6 cellular contexts compared by ENCODE assay signal in the genomic region with DNA sequence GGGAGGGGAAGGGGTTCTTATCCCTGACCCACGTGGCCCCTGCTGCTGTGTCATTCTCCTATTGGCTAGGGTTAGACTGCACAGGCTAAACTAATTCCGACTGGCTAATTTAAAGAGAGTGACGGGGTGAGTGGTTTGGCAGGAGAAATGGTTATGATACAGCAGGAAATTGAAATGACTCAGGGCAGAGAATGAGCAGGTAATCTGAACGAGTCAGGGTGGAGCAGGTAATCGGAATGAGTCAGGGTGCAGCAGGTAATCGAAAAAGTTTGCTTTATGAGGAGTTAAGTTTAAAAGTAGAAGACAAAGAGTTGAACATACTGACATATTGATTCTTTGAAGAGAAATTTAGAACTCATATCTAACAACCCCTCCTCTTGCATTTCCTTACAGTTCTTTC. TPM values are rescaled to one million over a fixed set of nuclear protein-coding genes. Genes with fewer than 3 reads are reported as not detected.
DNase-seq lines count a peak whose midpoint lies in the region; ATAC-seq, FAIRE-seq and TF ChIP-seq lines count a peak whose summit lies in the region.
"Not testable (repeated sequence)": the region's sequence is repeated elsewhere in the genome, so short reads cannot be mapped to it uniquely, and the experiment has no call there.

No MANE protein-coding gene starts in this region.

- H3K4me1 Mint-ChIP-seq in activated T-helper 17 cell treated with anti-CD3 and anti-CD28 coated beads, Interleukin-2, amount 50 U/mL, for 72 hours = peaks cover 10% of the 10 kb centered on the region

- not testable (repeated sequence) for H3K9ac ChIP-seq in HCT116 (ENCODE audit: low read length)

- H3K27me3 Mint-ChIP-seq in activated T-helper 17 cell treated with anti-CD3 and anti-CD28 coated beads, Interleukin-2, amount 50 U/mL, for 72 hours = not testable (repeated sequence)

- TF ChIP-seq CTCF in HCT116 (IDR thresholded peaks at IDR 0.05 in 2 of 3, conservative IDR thresholded peaks at IDR 0.05 in 1 of 3; ENCODE audit: borderline replicate concordance in 1 of 3, insufficient read depth in 1 of 3, low read depth in 2 of 3, low read length in 2 of 3); bronchial epithelial cell (IDR thresholded peaks at IDR 0.05; ENCODE audit: insufficient read depth, low read length, severe bottlenecking); esophagus muscularis mucosa (IDR thresholded peaks at IDR 0.05): not testable (repeated sequence)

- peak overlapping the region; percentile 8 for H3K27ac Mint-ChIP-seq in activated T-helper 17 cell treated with anti-CD3 and anti-CD28 coated beads, Interleukin-2, amount 50 U/mL, for 72 hours

- WGBS in esophagus muscularis mucosa = 84% methylated on average over 6 of the region's 6 CpGs

- H3K9me3 ChIP-seq in HCT116 (ENCODE audit: control insufficient read depth in 1 of 2, insufficient read depth in 1 of 2, low read depth in 1 of 2, low read length in 2 of 2); esophagus muscularis mucosa: not testable (repeated sequence)

- H3K27me3 ChIP-seq in HCT116 (ENCODE audit: insufficient read depth, low read length); bronchial epithelial cell (ENCODE audit: control insufficient read depth, insufficient read depth, low read length); esophagus muscularis mucosa: not testable (repeated sequence)

- H4K20me1 ChIP-seq in HCT116 (ENCODE audit: insufficient read depth) = not testable (repeated sequence)

- peak; percentile 18 for DNase-seq in HCT116 (ENCODE audit: low read depth, low spot score)
- peak; percentile 15 for DNase-seq in bronchial epithelial cell (ENCODE audit: low read depth)
- peak; percentile 53 for DNase-seq in esophagus muscularis mucosa (ENCODE audit: extremely low spot score)
- DNase-seq in stimulated activated CD4-positive, alpha-beta T cell treated with anti-CD3 and anti-CD28 coated beads, Interleukin-15, amount 100 ng/mL, for 24 hours = peak; percentile 3

- not testable (repeated sequence) for FAIRE-seq in bronchial epithelial cell (lab: Jason Lieb, UNC)

- H3K4me3 ChIP-seq in HCT116 (replicated peaks in 1 of 2; ENCODE audit: low read depth in 1 of 2, low read length in 2 of 2); bronchial epithelial cell (ENCODE audit: low read depth, low read length); esophagus muscularis mucosa: not testable (repeated sequence)

- H3K27ac ChIP-seq in HCT116 (ENCODE audit: low read depth, low read length); esophagus muscularis mucosa (replicated peaks in 1 of 4): not testable (repeated sequence)

- not testable (repeated sequence) for H2AFZ ChIP-seq in HCT116 (ENCODE audit: low read depth, low read length, poor library complexity, severe bottlenecking)

- peaks cover 0 to 20% of the 10 kb centered on the region in 2 experiments; a peak in 2 of 4 replicates for H3K4me1 ChIP-seq in HCT116 (ENCODE audit: control insufficient read depth in 1 of 2, insufficient read depth in 2 of 2, low read length in 2 of 2)
- H3K4me1 ChIP-seq in esophagus muscularis mucosa = not testable (repeated sequence)

- TF ChIP-seq RAD21 in HCT116 (IDR thresholded peaks at IDR 0.05; ENCODE audit: low read depth) = not testable (repeated sequence)

- H3K4me2 ChIP-seq in HCT116 (ENCODE audit: low read length) = peak overlapping the region; percentile 33

- H3K36me3 Mint-ChIP-seq in activated T-helper 17 cell treated with anti-CD3 and anti-CD28 coated beads, Interleukin-2, amount 50 U/mL, for 72 hours (ENCODE audit: low read depth) = not testable (repeated sequence)

- H3K9me3 Mint-ChIP-seq in activated T-helper 17 cell treated with anti-CD3 and anti-CD28 coated beads, Interleukin-2, amount 50 U/mL, for 72 hours = not testable (repeated sequence)

- not testable (repeated sequence) for H3K79me2 ChIP-seq in HCT116 (ENCODE audit: insufficient read depth, low read length)

- CTCF ChIA-PET in HCT116 (lab: Charles Lee) = not testable (repeated sequence)

- H3K9me2 ChIP-seq in HCT116 (ENCODE audit: insufficient read depth) = not testable (repeated sequence)

- H3K4me3 Mint-ChIP-seq in activated T-helper 17 cell treated with anti-CD3 and anti-CD28 coated beads, Interleukin-2, amount 50 U/mL, for 72 hours = peak overlapping the region; percentile 0

- not testable (repeated sequence) for TF ChIP-seq POLR2A in HCT116 (IDR thresholded peaks at IDR 0.05; ENCODE audit: borderline replicate concordance, extremely low read depth, insufficient read depth, insufficient read length); esophagus muscularis mucosa (IDR thresholded peaks at IDR 0.05; ENCODE audit: low read depth)

- RAD21 ChIA-PET in HCT116 (lab: Charles Lee; ENCODE audit: low non-redundant PET in 1 of 2, low total read pairs in 2 of 2, uncharacterized antibody in 2 of 2, unreplicated experiment in 2 of 2) = not testable (repeated sequence)

- TF ChIP-seq EP300 in esophagus muscularis mucosa (IDR thresholded peaks at IDR 0.05) = not testable (repeated sequence)

- POLR2A ChIA-PET in HCT116 (lab: Charles Lee) = not testable (repeated sequence)

- intact Hi-C loops in HCT116 (cut with micrococcal nuclease); esophagus muscularis mucosa (cut with DNase I): not testable (repeated sequence)

- H3K36me3 ChIP-seq in HCT116 (ENCODE audit: control insufficient read depth in 1 of 2, insufficient read depth in 2 of 2, low read length in 2 of 2); bronchial epithelial cell (ENCODE audit: control insufficient read depth, insufficient read depth, low read length); esophagus muscularis mucosa: not testable (repeated sequence)

- ATAC-seq in HCT116 = not testable (repeated sequence)
- peak; percentile 36 to 51 for ATAC-seq in activated CD4-positive, CD25-positive, alpha-beta regulatory T cell treated with anti-CD3 and anti-CD28 coated beads, Interleukin-2, amount 50 U/mL, for 24 hours
- peak; percentile 97 for ATAC-seq in activated T-helper 17 cell treated with anti-CD3 and anti-CD28 coated beads, Interleukin-2, amount 50 U/mL, for 72 hours (replicated peaks)

- BruUV-seq in HCT116 (replicated peaks; lab: Mats Ljungman, UMichigan) = not testable (repeated sequence)

TF ChIP-seq in HCT116, 20 proteins besides CTCF, POLR2A, EP300 and RAD21:
- TF ChIP-seq FOSL1 (IDR thresholded peaks at IDR 0.05; ENCODE audit: low read depth) (peak; percentile 69), JUND (IDR thresholded peaks at IDR 0.05) (peak; percentile 59), CBX3 (IDR thresholded peaks at IDR 0.05; ENCODE audit: low read depth) (0 out of 2 replicates have a peak, but pooled peaks have one; percentile 64), SP1 (IDR thresholded peaks at IDR 0.05; ENCODE audit: low read depth) (peak; percentile 54)
TF ChIP-seq in HCT116: peak in this region for 4; not testable (repeated sequence) for 16.

RNA-seq across cellular contexts. Expression of a gene that starts 35.9 kb away (rescaled TPM):
- total RNA-seq in HCT116 (2021; ENCODE audit: unreplicated experiment) (15.5 TPM), bronchial epithelial cell (2.6 and 4.9 TPM in 2 replicates), esophagus muscularis mucosa (10 to 100 TPM in 2 of 4 donors, 1 to 10 TPM in 2; 7.9 to 12.6 (median 10.0) TPM)
- 9.6 and 13.4 TPM in 2 replicates for polyA plus RNA-seq in HCT116 (2012)
- total RNA-seq in activated T-helper 17 cell treated with anti-CD3 and anti-CD28 coated beads, Interleukin-2, amount 50 U/mL, for 72 hours = 10 to 100 TPM; 12.3 to 13.2 TPM

Comparison
In these comparisons a context has a peak if more than half of its experiments do, and no peak if none do; other contexts are left out.
1. DNase-seq: peak in every context shown above with its lines; median percentile 53 in esophagus muscularis mucosa; 18 in HCT116; 15 in bronchial epithelial cell; 3 in stimulated activated CD4-positive, alpha-beta T cell treated with anti-CD3 and anti-CD28 coated beads, Interleukin-15, amount 100 ng/mL, for 24 hours.